Comparison of ENCODE assay signal across 18 cellular contexts in the genomic region with DNA sequence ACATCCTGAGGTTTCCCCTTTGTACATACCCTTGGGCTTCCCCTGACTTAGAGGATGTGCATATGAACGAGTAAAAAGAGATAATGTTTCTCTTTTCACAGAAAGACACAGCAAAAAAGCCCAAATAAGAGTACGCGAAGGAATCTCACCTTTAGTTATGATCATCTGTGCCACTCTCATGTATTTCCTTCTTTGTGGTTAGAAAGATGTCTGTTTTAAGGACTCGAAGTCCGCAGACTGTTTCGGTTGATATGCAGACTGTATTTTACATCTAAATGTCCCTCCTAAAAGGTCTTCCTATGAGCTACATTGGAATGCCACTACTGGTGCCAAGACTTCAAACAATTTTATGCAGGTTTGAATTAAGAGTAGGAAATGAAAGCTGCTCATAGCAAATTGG.
DNase-seq lines count a peak whose midpoint lies in the region; ATAC-seq, FAIRE-seq and TF ChIP-seq lines count a peak whose summit lies in the region.
"Had no signal": no experiment of that assay in that cellular context is flagged by ENCODE, and none has a peak within 500 bp of the region (broad histone marks: within the 10 kb centered on the region; RNA-seq: fewer than 3 reads in every experiment).

No MANE protein-coding gene starts in this region.

- H3K4me2 ChIP-seq in K562 (ENCODE audit: insufficient read depth, low read length) = no peak overlapping the region

- H3K9me3 ChIP-seq in K562 (replicated peaks; ENCODE audit: control insufficient read depth, insufficient read depth, low read depth, low read length) = no peaks in the 10 kb centered on the region

- no peak for TF ChIP-seq POLR2A in K562 (conservative IDR thresholded peaks at IDR 0.05)

- H3K27me3 ChIP-seq in K562 (ENCODE audit: control insufficient read depth in 2 of 2, insufficient read depth in 2 of 2, low read length in 2 of 2) = peaks cover 0 to 2% of the 10 kb centered on the region in 2 experiments; a peak in 1 of 5 replicates

- H3K4me1 Mint-ChIP-seq in natural killer cell = peaks cover 12 to 18% of the 10 kb centered on the region in 2 donors
- no peaks in the 10 kb centered on the region for H3K4me1 Mint-ChIP-seq in stimulated activated memory B cell treated with anti-CD40 and anti-IgM and Interleukin-4, amounts not matched to agents 10 μg/mL and 1 μg/mL and 100 μg/mL, for 72 hours
- H3K4me1 Mint-ChIP-seq: CD4-positive, alpha-beta memory T cell had no signal

- no TSS peak for BruUV-seq in K562 (replicated peaks; lab: Mats Ljungman, UMichigan)

- in situ Hi-C loops in K562 (cut with MboI) = no loop called here

- no peaks in the 10 kb centered on the region for H3K9me1 ChIP-seq in K562 (ENCODE audit: control insufficient read depth, insufficient read depth, low read length)

- no peak overlapping the region for H3K27ac ChIP-seq in K562 (ENCODE audit: extremely low read depth, low read depth, low read length)

- no peaks in the 10 kb centered on the region for H3K4me1 ChIP-seq in K562 (replicated peaks in 1 of 2; ENCODE audit: control insufficient read depth in 2 of 2, insufficient read depth in 2 of 2, low read length in 2 of 2)

- H3K36me3 ChIP-seq in K562 (ENCODE audit: control insufficient read depth, insufficient read depth, low read length) = no peaks in the 10 kb centered on the region

- no peaks in the 10 kb centered on the region for H3K9me3 Mint-ChIP-seq in natural killer cell
- no peaks in the 10 kb centered on the region for H3K9me3 Mint-ChIP-seq in stimulated activated memory B cell treated with anti-CD40 and anti-IgM and Interleukin-4, amounts not matched to agents 10 μg/mL and 1 μg/mL and 100 μg/mL, for 72 hours
- H3K9me3 Mint-ChIP-seq: HFFc6 had no signal

- no peaks in the 10 kb centered on the region for H3K79me2 ChIP-seq in K562 (ENCODE audit: control insufficient read depth, insufficient read depth, low read length)

- H3K9ac ChIP-seq in K562 (ENCODE audit: insufficient read depth in 1 of 2, low read depth in 2 of 2, low read length in 2 of 2) = no peak overlapping the region

- no peak overlapping the region for H3K27ac Mint-ChIP-seq in natural killer cell
- H3K27ac Mint-ChIP-seq in stimulated activated memory B cell treated with anti-CD40 and anti-IgM and Interleukin-4, amounts not matched to agents 10 μg/mL and 1 μg/mL and 100 μg/mL, for 72 hours = no peak overlapping the region
- H3K27ac Mint-ChIP-seq: CD4-positive, alpha-beta memory T cell; H9; HFFc6 had no signal

- H3K4me3 ChIP-seq in K562 = no peak overlapping the region

- no peak for TF ChIP-seq RAD21 in K562 (CRISPR knock-in tag; conservative IDR thresholded peaks at IDR 0.05 in 1 of 2, IDR thresholded peaks at IDR 0.05 in 1 of 2)

- DNase-seq in HTR-8/SVneo (ENCODE audit: insufficient read length, low spot score) (no peak), K562 (ENCODE audit: extremely low read depth in 1 of 4, low spot score in 3 of 4) (no peak), natural killer cell (no peak), foreskin melanocyte (no peak)
- DNase-seq: C1 segment of cervical spinal cord; Calu3; CD4-positive, alpha-beta memory T cell; COR-L47; DMS53; DMS79 treated with DMSO at 0.1 percent for 48 hours; GF-D8; H9; HFFc6 had no signal

- peak overlapping the region; percentile 4 for H3K4me3 Mint-ChIP-seq in natural killer cell
- no peak overlapping the region for H3K4me3 Mint-ChIP-seq in stimulated activated memory B cell treated with anti-CD40 and anti-IgM and Interleukin-4, amounts not matched to agents 10 μg/mL and 1 μg/mL and 100 μg/mL, for 72 hours
- H3K4me3 Mint-ChIP-seq: CD4-positive, alpha-beta memory T cell; H9; HFFc6 had no signal

- POLR2A ChIA-PET in K562 (lab: Yijun Ruan, JAX) = no interaction called here

- peaks cover 5 to 10% of the 10 kb centered on the region in 2 donors for H3K27me3 Mint-ChIP-seq in natural killer cell (ENCODE audit: low read depth in 2 of 2)
- H3K27me3 Mint-ChIP-seq in stimulated activated memory B cell treated with anti-CD40 and anti-IgM and Interleukin-4, amounts not matched to agents 10 μg/mL and 1 μg/mL and 100 μg/mL, for 72 hours = peaks cover 15% of the 10 kb centered on the region

- no peaks in the 10 kb centered on the region for H4K20me1 ChIP-seq in K562 (replicated peaks; ENCODE audit: control insufficient read depth, insufficient read depth, low read length)

- WGBS in K562 (ENCODE audit: insufficient coverage, low coverage, missing lambda C conversion rate) = 7% methylated on average over 6 of the region's 6 CpGs

- no peak for TF ChIP-seq EP300 in K562 (IDR thresholded peaks at IDR 0.05; ENCODE audit: low read length)

- TF ChIP-seq CTCF in K562 (IDR thresholded peaks at IDR 0.05 in 2 of 3, conservative IDR thresholded peaks at IDR 0.05 in 1 of 3; ENCODE audit: insufficient read depth in 2 of 3, low read depth in 1 of 3, low read length in 3 of 3) (no peak), natural killer cell (IDR thresholded peaks at IDR 0.05) (no peak)

- H2AFZ ChIP-seq in K562 (ENCODE audit: low read depth, low read length) = 0 out of 2 replicates have a peak overlapping the region, but pooled peaks have one; percentile 4

- peak; percentile 44 for ATAC-seq in GM19324 (IDR thresholded peaks at IDR 0.05; ENCODE audit: low FRiP score, unreplicated experiment)
- ATAC-seq in K562 = no peak
- no peak for ATAC-seq in natural killer cell
- no peak for ATAC-seq in stimulated activated memory B cell treated with anti-CD40 and anti-IgM and Interleukin-4, amounts not matched to agents 10 μg/mL and 1 μg/mL and 100 μg/mL, for 72 hours
- ATAC-seq in HG02870 (IDR thresholded peaks at IDR 0.05; ENCODE audit: unreplicated experiment) = no peak
- ATAC-seq in GM21526 (IDR thresholded peaks at IDR 0.05; ENCODE audit: low FRiP score, unreplicated experiment) = no peak

- CTCF ChIA-PET in K562 (lab: Yijun Ruan, JAX; ENCODE audit: low intra/inter-chr PET ratio) = no interaction called here

- no peaks in the 10 kb centered on the region for H3K36me3 Mint-ChIP-seq in natural killer cell
- no peaks in the 10 kb centered on the region for H3K36me3 Mint-ChIP-seq in stimulated activated memory B cell treated with anti-CD40 and anti-IgM and Interleukin-4, amounts not matched to agents 10 μg/mL and 1 μg/mL and 100 μg/mL, for 72 hours
- H3K36me3 Mint-ChIP-seq: CD4-positive, alpha-beta memory T cell had no signal

- FAIRE-seq in HTR-8/SVneo (lab: Jason Lieb, UNC) (peak; percentile 51), K562 (lab: Jason Lieb, UNC) (no peak)
- FAIRE-seq: GM12892 had no signal

- intact Hi-C loops in K562 (cut with micrococcal nuclease) = no loop called here
- intact Hi-C loops in natural killer cell (cut with micrococcal nuclease) = no loop called here

TF ChIP-seq in K562, 482 proteins besides CTCF, POLR2A, EP300 and RAD21:
- TF ChIP-seq GABPA (tag; conservative IDR thresholded peaks at IDR 0.05; ENCODE audit: low read depth) (no peak), CBX5 (IDR thresholded peaks at IDR 0.05; ENCODE audit: borderline replicate concordance, low read depth) (no peak), NR3C1 (CRISPR knock-in tag; IDR thresholded peaks at IDR 0.05) (no peak), ZBED1 (IDR thresholded peaks at IDR 0.05) (no peak), ZNF445 (CRISPR knock-in tag; IDR thresholded peaks at IDR 0.05; ENCODE audit: low read depth) (no peak), MCM2 (IDR thresholded peaks at IDR 0.05; ENCODE audit: low read depth) (no peak), CREBBP (IDR thresholded peaks at IDR 0.05; ENCODE audit: low read depth, low read length) (no peak)
- TF ChIP-seq, protein P1, sequence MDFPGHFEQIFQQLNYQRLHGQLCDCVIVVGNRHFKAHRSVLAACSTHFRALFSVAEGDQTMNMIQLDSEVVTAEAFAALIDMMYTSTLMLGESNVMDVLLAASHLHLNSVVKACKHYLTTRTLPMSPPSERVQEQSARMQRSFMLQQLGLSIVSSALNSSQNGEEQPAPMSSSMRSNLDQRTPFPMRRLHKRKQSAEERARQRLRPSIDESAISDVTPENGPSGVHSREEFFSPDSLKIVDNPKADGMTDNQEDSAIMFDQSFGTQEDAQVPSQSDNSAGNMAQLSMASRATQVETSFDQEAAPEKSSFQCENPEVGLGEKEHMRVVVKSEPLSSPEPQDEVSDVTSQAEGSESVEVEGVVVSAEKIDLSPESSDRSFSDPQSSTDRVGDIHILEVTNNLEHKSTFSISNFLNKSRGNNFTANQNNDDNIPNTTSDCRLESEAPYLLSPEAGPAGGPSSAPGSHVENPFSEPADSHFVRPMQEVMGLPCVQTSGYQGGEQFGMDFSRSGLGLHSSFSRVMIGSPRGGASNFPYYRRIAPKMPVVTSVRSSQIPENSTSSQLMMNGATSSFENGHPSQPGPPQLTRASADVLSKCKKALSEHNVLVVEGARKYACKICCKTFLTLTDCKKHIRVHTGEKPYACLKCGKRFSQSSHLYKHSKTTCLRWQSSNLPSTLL (IDR thresholded peaks at IDR 0.05) = no peak
